In genomic region chr3:88019024-88019423, GRCh38 we compare ENCODE assay signal across 13 cellular contexts. TPM values are rescaled to one million over a fixed set of nuclear protein-coding genes. Genes with fewer than 3 reads are reported as not detected.
A peak's percentile ranks its signal among the peaks of the same experiment; 100 is the strongest.
DNase-seq lines count a peak whose midpoint lies in the region; ATAC-seq and TF ChIP-seq lines count a peak whose summit lies in the region.
"Had no signal": no experiment of that assay in that cellular context is flagged by ENCODE, and none has a peak within 500 bp of the region (broad histone marks: within the 10 kb centered on the region; RNA-seq: fewer than 3 reads in every experiment).

No MANE protein-coding gene starts in this region.

- TF ChIP-seq CTCF in astrocyte of the cerebellum (IDR thresholded peaks at IDR 0.05; ENCODE audit: low read depth, low read length, missing control alignments) (no peak), CD14-positive monocyte (IDR thresholded peaks at IDR 0.05) (no peak), GM10266 (IDR thresholded peaks at IDR 0.05; ENCODE audit: control insufficient read depth, insufficient read depth, low read depth, missing control alignments) (no peak), right lobe of liver (IDR thresholded peaks at IDR 0.05) (no peak)

- no peak overlapping the region for H3K27ac ChIP-seq in right lobe of liver
- H3K27ac ChIP-seq: spleen, testis had no signal

- peaks cover 0 to 1% (median 0%) of the 10 kb centered on the region in 3 donors for H3K27me3 Mint-ChIP-seq in CD14-positive monocyte (ENCODE audit: low read depth in 3 of 3)

- DNase-seq in astrocyte of the cerebellum (ENCODE audit: low read depth) (peak; percentile 28), NOMO-1 treated with DMSO at 0.1 percent for 48 hours (lab: John Stamatoyannopoulos, UW; ENCODE audit: unreplicated experiment) (no peak), CD14-positive monocyte (ENCODE audit: low spot score) (no peak), GM10266 (ENCODE audit: extremely low spot score) (no peak), right lobe of liver (no peak)
- DNase-seq: foreskin fibroblast, NCI-H510A, spleen, testis had no signal

- H3K27ac Mint-ChIP-seq in CD14-positive monocyte, result no peak overlapping the region
- H3K27ac Mint-ChIP-seq: mesothelial cell of epicardium had no signal

- TF ChIP-seq POLR2A in right lobe of liver (IDR thresholded peaks at IDR 0.05), result no peak

- no peaks in the 10 kb centered on the region for H3K27me3 ChIP-seq in right lobe of liver
- H3K27me3 ChIP-seq: spleen, testis had no signal

- WGBS in right lobe of liver (ENCODE audit: insufficient coverage, low coverage, low lambda C conversion rate, missing lambda C conversion rate), result 52% methylated on average over 2 of the region's 2 CpGs

- H3K9me3 Mint-ChIP-seq in CD14-positive monocyte, result peaks cover 6 to 15% (median 11%) of the 10 kb centered on the region in 7 donors

- no peaks in the 10 kb centered on the region for H3K36me3 ChIP-seq in right lobe of liver
- H3K36me3 ChIP-seq: spleen had no signal

- in situ Hi-C loops in astrocyte of the cerebellum (cut with HindIII; ENCODE audit: low sequenced_read_pairs), result no loop called here

- ATAC-seq in GM18858 (IDR thresholded peaks at IDR 0.05; ENCODE audit: unreplicated experiment), result peak; percentile 99
- ATAC-seq in GM21526 (IDR thresholded peaks at IDR 0.05; ENCODE audit: low FRiP score, unreplicated experiment), result peak; percentile 87
- peak; percentile 90 for ATAC-seq in HG03280 (IDR thresholded peaks at IDR 0.05; ENCODE audit: unreplicated experiment)
- ATAC-seq in right lobe of liver, result no peak

- no peaks in the 10 kb centered on the region for H3K36me3 Mint-ChIP-seq in CD14-positive monocyte
- H3K36me3 Mint-ChIP-seq: mesothelial cell of epicardium had no signal

- no peak overlapping the region for H3K4me3 ChIP-seq in astrocyte of the cerebellum (ENCODE audit: low read depth, low read length)
- H3K4me3 ChIP-seq in right lobe of liver, result no peak overlapping the region
- H3K4me3 ChIP-seq: spleen, testis had no signal

- H3K4me1 Mint-ChIP-seq in CD14-positive monocyte, result no peaks in the 10 kb centered on the region
- H3K4me1 Mint-ChIP-seq: mesothelial cell of epicardium had no signal

- H3K9me3 ChIP-seq in right lobe of liver, result no peaks in the 10 kb centered on the region
- H3K9me3 ChIP-seq: testis had no signal

- intact Hi-C loops in CD14-positive monocyte (cut with micrococcal nuclease), result no loop called here
- intact Hi-C loops in right lobe of liver (cut with DNase I), result no loop called here

- H3K4me3 Mint-ChIP-seq in CD14-positive monocyte, result no peak overlapping the region
- H3K4me3 Mint-ChIP-seq: mesothelial cell of epicardium had no signal

- peaks cover 0 to 2% (median 0%) of the 10 kb centered on the region in 4 donors for H3K4me1 ChIP-seq in right lobe of liver
- H3K4me1 ChIP-seq: testis had no signal

RNA-seq across cellular contexts. Expression of gene CGGBP1, which starts 39.8 kb away (rescaled TPM):
- 10 to 100 TPM; 68.7 to 82.4 TPM for polyA plus RNA-seq in CD14-positive monocyte
- total RNA-seq in right lobe of liver, result 10 to 100 TPM; 22.5 to 34.2 (median 30.7) TPM

RNA-seq across cellular contexts. Expression of gene ZNF654, which starts 40.0 kb away (rescaled TPM):
- 1 to 10 TPM; 4.8 to 7.2 TPM for polyA plus RNA-seq in CD14-positive monocyte
- total RNA-seq in right lobe of liver, result 10 to 100 TPM in 1 of 6 experiments, 1 to 10 TPM in 5; 5.4 to 11.7 (median 6.7) TPM

Comparison
In these comparisons a context has a peak if more than half of its experiments do, and no peak if none do; other contexts are left out.
1. ATAC-seq: peak in GM18858 (single experiment), GM21526 (single experiment) and HG03280 (single experiment); none in right lobe of liver (0 of 4).